Comparison of ENCODE assay signal across 11 cellular contexts in genomic region chr10:24851595-24851994, GRCh38.
DNase-seq lines count a peak whose midpoint lies in the region; ATAC-seq and TF ChIP-seq lines count a peak whose summit lies in the region.
"Had no signal": no experiment of that assay in that cellular context is flagged by ENCODE, and none has a peak within 500 bp of the region (broad histone marks: within the 10 kb centered on the region; RNA-seq: fewer than 3 reads in every experiment).

No MANE protein-coding gene starts in this region.

- H3K27ac Mint-ChIP-seq in GM23338, result no peak overlapping the region
- H3K27ac Mint-ChIP-seq in activated CD4-positive, alpha-beta memory T cell treated with anti-CD3 and anti-CD28 coated beads, Interleukin-2, amount 10 ng/mL, durations not matched to agents 7 days and 5 days, result no peak overlapping the region
- H3K27ac Mint-ChIP-seq in activated CD4-positive, alpha-beta T cell treated with anti-CD3 and anti-CD28 coated beads, Interleukin-2, amount 10 ng/mL, durations not matched to agents 24 days and 14 days, result no peak overlapping the region
- H3K27ac Mint-ChIP-seq: T-helper 17 cell had no signal

- H3K4me1 Mint-ChIP-seq in GM23338, result peaks cover 32% of the 10 kb centered on the region
- peaks cover 5% of the 10 kb centered on the region for H3K4me1 Mint-ChIP-seq in activated CD4-positive, alpha-beta memory T cell treated with anti-CD3 and anti-CD28 coated beads, Interleukin-2, amount 10 ng/mL, durations not matched to agents 7 days and 5 days
- H3K4me1 Mint-ChIP-seq in activated CD4-positive, alpha-beta T cell treated with anti-CD3 and anti-CD28 coated beads, Interleukin-2, amount 10 ng/mL, durations not matched to agents 24 days and 14 days, result peaks cover 6% of the 10 kb centered on the region

- H3K9me2 ChIP-seq in GM23338 (ENCODE audit: insufficient read depth), result no peaks in the 10 kb centered on the region

- no peaks in the 10 kb centered on the region for H3K79me2 ChIP-seq in GM23338 (replicated peaks; ENCODE audit: insufficient read depth)
- no peaks in the 10 kb centered on the region for H3K79me2 ChIP-seq in osteoblast (ENCODE audit: insufficient read depth, low read length)

- intact Hi-C loops in activated CD4-positive, alpha-beta T cell treated with anti-CD3 and anti-CD28 coated beads, Interleukin-2, amount 10 ng/mL, durations not matched to agents 24 days and 14 days (cut with micrococcal nuclease), result no loop called here
- intact Hi-C loops in gastrocnemius medialis (cut with DNase I; ENCODE audit: low total_unique reads), result no loop called here

- H3K4me3 ChIP-seq in GM23338 (no peak overlapping the region), osteoblast (ENCODE audit: insufficient read depth, low read length) (no peak overlapping the region), gastrocnemius medialis (no peak overlapping the region)
- H3K4me3 ChIP-seq: tibial nerve had no signal

- no peak overlapping the region for H3K4me2 ChIP-seq in GM23338
- H3K4me2 ChIP-seq in osteoblast (ENCODE audit: insufficient read depth, low read length), result no peak overlapping the region

- no peaks in the 10 kb centered on the region for H3K9me3 Mint-ChIP-seq in GM23338
- no peaks in the 10 kb centered on the region for H3K9me3 Mint-ChIP-seq in activated CD4-positive, alpha-beta memory T cell treated with anti-CD3 and anti-CD28 coated beads, Interleukin-2, amount 10 ng/mL, durations not matched to agents 7 days and 5 days
- peaks cover 3% of the 10 kb centered on the region for H3K9me3 Mint-ChIP-seq in activated CD4-positive, alpha-beta T cell treated with anti-CD3 and anti-CD28 coated beads, Interleukin-2, amount 10 ng/mL, durations not matched to agents 24 days and 14 days

- TF ChIP-seq CTCF in GM23338 (conservative IDR thresholded peaks at IDR 0.05; ENCODE audit: low read depth in 2 of 2), result no peak
- no peak for TF ChIP-seq CTCF in osteoblast (IDR thresholded peaks at IDR 0.05; ENCODE audit: extremely low read depth, low read depth, low read length)
- no peak for TF ChIP-seq CTCF in gastrocnemius medialis (IDR thresholded peaks at IDR 0.05 in 4 of 5, conservative IDR thresholded peaks at IDR 0.05 in 1 of 5)

- H3K4me1 ChIP-seq in GM23338 (ENCODE audit: insufficient read depth) (peaks cover 38% of the 10 kb centered on the region), osteoblast (ENCODE audit: insufficient read depth, low read length) (peaks cover 7% of the 10 kb centered on the region), gastrocnemius medialis (no peaks in the 10 kb centered on the region)

- no peak overlapping the region for H3K4me3 Mint-ChIP-seq in GM23338
- no peak overlapping the region for H3K4me3 Mint-ChIP-seq in activated CD4-positive, alpha-beta memory T cell treated with anti-CD3 and anti-CD28 coated beads, Interleukin-2, amount 10 ng/mL, durations not matched to agents 7 days and 5 days
- no peak overlapping the region for H3K4me3 Mint-ChIP-seq in activated CD4-positive, alpha-beta T cell treated with anti-CD3 and anti-CD28 coated beads, Interleukin-2, amount 10 ng/mL, durations not matched to agents 24 days and 14 days
- H3K4me3 Mint-ChIP-seq: T-helper 17 cell had no signal

- H3K27me3 ChIP-seq in GM23338 (ENCODE audit: insufficient read depth) (no peaks in the 10 kb centered on the region), osteoblast (ENCODE audit: insufficient read depth, low read length) (no peaks in the 10 kb centered on the region), gastrocnemius medialis (no peaks in the 10 kb centered on the region)

- CTCF ChIA-PET in activated CD4-positive, alpha-beta memory T cell treated with anti-CD3 and anti-CD28 coated beads, Interleukin-2, amount 10 ng/mL, durations not matched to agents 7 days and 5 days (lab: Charles Lee), result no interaction called here

- H3F3A ChIP-seq in GM23338 (replicated peaks; ENCODE audit: low read depth), result no peaks in the 10 kb centered on the region

- DNase-seq in GM23338 (ENCODE audit: low spot score) (peak; percentile 35), NCI-H2227 (lab: John Stamatoyannopoulos, UW; ENCODE audit: unreplicated experiment) (peak; percentile 58), osteoblast (ENCODE audit: insufficient read length, low spot score, missing footprints) (peak; percentile 10), gastrocnemius medialis (no peak)
- no peak for DNase-seq in activated CD4-positive, alpha-beta memory T cell treated with anti-CD3 and anti-CD28 coated beads, Interleukin-2, amount 10 ng/mL, durations not matched to agents 7 days and 5 days
- DNase-seq in activated CD4-positive, alpha-beta T cell treated with anti-CD3 and anti-CD28 coated beads, Interleukin-2, amount 10 ng/mL, durations not matched to agents 24 days and 14 days, result no peak
- DNase-seq: stimulated activated CD4-positive, alpha-beta T cell treated with anti-CD3 and anti-CD28 coated beads, Interleukin-4, amount 100 ng/mL, for 4 hours; T-helper 17 cell had no signal

- H4K20me1 ChIP-seq in GM23338 (replicated peaks; ENCODE audit: insufficient read depth), result no peaks in the 10 kb centered on the region
- H4K20me1 ChIP-seq in osteoblast (ENCODE audit: insufficient read depth, low read length), result no peaks in the 10 kb centered on the region

- TF ChIP-seq POLR2A in gastrocnemius medialis (IDR thresholded peaks at IDR 0.05), result no peak

- no peak; the same call in 2 of the 3 replicates for ATAC-seq in GM23338
- ATAC-seq in gastrocnemius medialis, result no peak
- no peak for ATAC-seq in HG02678 (IDR thresholded peaks at IDR 0.05; ENCODE audit: unreplicated experiment)
- ATAC-seq: T-helper 17 cell had no signal

- H3K9me3 ChIP-seq in osteoblast (ENCODE audit: low read depth, low read length) (no peaks in the 10 kb centered on the region), gastrocnemius medialis (no peaks in the 10 kb centered on the region)
- H3K9me3 ChIP-seq: tibial nerve had no signal

- POLR2A ChIA-PET in activated CD4-positive, alpha-beta memory T cell treated with anti-CD3 and anti-CD28 coated beads, Interleukin-2, amount 10 ng/mL, durations not matched to agents 7 days and 5 days (lab: Charles Lee), result no interaction called here

- in situ Hi-C loops in gastrocnemius medialis (cut with MboI; ENCODE audit: low sequenced_read_pairs in 4 of 4), result no loop called here

- H2AFZ ChIP-seq in GM23338 (no peak overlapping the region), osteoblast (ENCODE audit: low read length) (no peak overlapping the region)

- H3K27me3 Mint-ChIP-seq in GM23338 (ENCODE audit: insufficient read depth, low read depth, poor library complexity), result peaks cover 6% of the 10 kb centered on the region
- H3K27me3 Mint-ChIP-seq in activated CD4-positive, alpha-beta memory T cell treated with anti-CD3 and anti-CD28 coated beads, Interleukin-2, amount 10 ng/mL, durations not matched to agents 7 days and 5 days, result peaks cover 2% of the 10 kb centered on the region
- H3K27me3 Mint-ChIP-seq in activated CD4-positive, alpha-beta T cell treated with anti-CD3 and anti-CD28 coated beads, Interleukin-2, amount 10 ng/mL, durations not matched to agents 24 days and 14 days, result peaks cover 12% of the 10 kb centered on the region

- H3K36me3 ChIP-seq in GM23338 (ENCODE audit: insufficient read depth), result no peaks in the 10 kb centered on the region
- H3K36me3 ChIP-seq in osteoblast (ENCODE audit: insufficient read depth, low read length), result no peaks in the 10 kb centered on the region
- H3K36me3 ChIP-seq in gastrocnemius medialis, result no peaks in the 10 kb centered on the region
- H3K36me3 ChIP-seq: tibial nerve had no signal

- no peaks in the 10 kb centered on the region for H3K36me3 Mint-ChIP-seq in GM23338 (ENCODE audit: low read depth)
- no peaks in the 10 kb centered on the region for H3K36me3 Mint-ChIP-seq in activated CD4-positive, alpha-beta memory T cell treated with anti-CD3 and anti-CD28 coated beads, Interleukin-2, amount 10 ng/mL, durations not matched to agents 7 days and 5 days (ENCODE audit: low read depth)
- H3K36me3 Mint-ChIP-seq in activated CD4-positive, alpha-beta T cell treated with anti-CD3 and anti-CD28 coated beads, Interleukin-2, amount 10 ng/mL, durations not matched to agents 24 days and 14 days (ENCODE audit: low read depth), result no peaks in the 10 kb centered on the region

- no peak overlapping the region for H3K27ac ChIP-seq in GM23338 (ENCODE audit: low read depth)
- H3K27ac ChIP-seq in cingulate gyrus (ENCODE audit: low read depth, low read length), result peak overlapping the region; percentile 44
- H3K27ac ChIP-seq in osteoblast (ENCODE audit: low read depth, low read length), result no peak overlapping the region
- no peak overlapping the region for H3K27ac ChIP-seq in gastrocnemius medialis
- H3K27ac ChIP-seq: tibial nerve had no signal

TF ChIP-seq in GM23338, 12 proteins besides CTCF, POLR2A, EP300 and RAD21 (continues in another document):
- TF ChIP-seq EZH2phosphoT487 (IDR thresholded peaks at IDR 0.05; ENCODE audit: unreplicated experiment), result no peak
- TF ChIP-seq POLR2AphosphoS5 (IDR thresholded peaks at IDR 0.05; ENCODE audit: low read depth), result no peak
- TF ChIP-seq, protein P1, sequence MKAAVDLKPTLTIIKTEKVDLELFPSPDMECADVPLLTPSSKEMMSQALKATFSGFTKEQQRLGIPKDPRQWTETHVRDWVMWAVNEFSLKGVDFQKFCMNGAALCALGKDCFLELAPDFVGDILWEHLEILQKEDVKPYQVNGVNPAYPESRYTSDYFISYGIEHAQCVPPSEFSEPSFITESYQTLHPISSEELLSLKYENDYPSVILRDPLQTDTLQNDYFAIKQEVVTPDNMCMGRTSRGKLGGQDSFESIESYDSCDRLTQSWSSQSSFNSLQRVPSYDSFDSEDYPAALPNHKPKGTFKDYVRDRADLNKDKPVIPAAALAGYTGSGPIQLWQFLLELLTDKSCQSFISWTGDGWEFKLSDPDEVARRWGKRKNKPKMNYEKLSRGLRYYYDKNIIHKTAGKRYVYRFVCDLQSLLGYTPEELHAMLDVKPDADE (IDR thresholded peaks at IDR 0.05), result no peak
- TF ChIP-seq NANOG (IDR thresholded peaks at IDR 0.05; ENCODE audit: borderline replicate concordance), result no peak
- no peak for TF ChIP-seq EZH2 (IDR thresholded peaks at IDR 0.05; ENCODE audit: low read depth, unreplicated experiment)

Comparison
In these comparisons a context has a peak if more than half of its experiments do, and no peak if none do; other contexts are left out.
1. DNase-seq: peak in GM23338 (single experiment), NCI-H2227 (single experiment) and osteoblast (single experiment); none in activated CD4-positive, alpha-beta memory T cell treated with anti-CD3 and anti-CD28 coated beads, Interleukin-2, amount 10 ng/mL, durations not matched to agents 7 days and 5 days (single experiment), activated CD4-positive, alpha-beta T cell treated with anti-CD3 and anti-CD28 coated beads, Interleukin-2, amount 10 ng/mL, durations not matched to agents 24 days and 14 days (single experiment) and gastrocnemius medialis (0 of 2).